11 cellular contexts compared by ENCODE assay signal in genomic region chr1:32392358-32392757, GRCh38. TPM values are rescaled to one million over a fixed set of nuclear protein-coding genes. Genes with fewer than 3 reads are reported as not detected.
A peak's percentile ranks its signal among the peaks of the same experiment; 100 is the strongest.
DNase-seq lines count a peak whose midpoint lies in the region; ATAC-seq, FAIRE-seq and TF ChIP-seq lines count a peak whose summit lies in the region.
"Had no signal": no experiment of that assay in that cellular context is flagged by ENCODE, and none has a peak within 500 bp of the region (broad histone marks: within the 10 kb centered on the region; RNA-seq: fewer than 3 reads in every experiment).

No MANE protein-coding gene starts in this region.

- H2BK120ac ChIP-seq in trophoblast cell (ENCODE audit: insufficient read depth, low read length, poor library complexity), result no peak overlapping the region

- no peak for TF ChIP-seq CTCF in activated CD8-positive, alpha-beta T cell treated with anti-CD3 and anti-CD28 coated beads for 36 hours (IDR thresholded peaks at IDR 0.05)
- TF ChIP-seq CTCF in endothelial cell of umbilical vein (IDR thresholded peaks at IDR 0.05; ENCODE audit: extremely low read depth in 1 of 2, insufficient read depth in 1 of 2, low read depth in 1 of 2, low read length in 2 of 2), result no peak

- H3K18ac ChIP-seq in trophoblast cell (ENCODE audit: low read length), result no peak overlapping the region

- no CpG with 5 or more reads among the region's 3 CpGs for WGBS in trophoblast cell (ENCODE audit: extremely low coverage, insufficient coverage, insufficient read length)

- H3K79me1 ChIP-seq in trophoblast cell (ENCODE audit: low read length), result peaks cover 6% of the 10 kb centered on the region

- DNase-seq in activated CD8-positive, alpha-beta T cell treated with anti-CD3 and anti-CD28 coated beads for 36 hours, result no peak
- no peak for DNase-seq in activated CD8-positive, alpha-beta T cell treated with anti-CD3 and anti-CD28 coated beads, Interleukin-2, amount 10 ng/mL, durations not matched to agents 7 days and 5 days
- DNase-seq in T-cell (no peak), endothelial cell of umbilical vein (ENCODE audit: low read depth, low spot score) (peak; percentile 30), trophoblast cell (no peak), AG20443 (ENCODE audit: low spot score) (no peak)
- DNase-seq: foreskin keratinocyte; stimulated activated CD4-positive, alpha-beta T cell treated with anti-CD3 and anti-CD28 coated beads, Interleukin-2, amount 100 ng/mL, for 24 hours; SW 1271 had no signal

- H3K9me3 ChIP-seq in endothelial cell of umbilical vein (replicated peaks; ENCODE audit: control insufficient read depth, insufficient read depth, low read length), result no peaks in the 10 kb centered on the region
- H3K9me3 ChIP-seq in trophoblast cell (ENCODE audit: insufficient read depth, low read depth, low read length), result peaks cover 3% of the 10 kb centered on the region

- H3K4me2 ChIP-seq in endothelial cell of umbilical vein (ENCODE audit: insufficient read depth, low read length) (no peak overlapping the region), trophoblast cell (ENCODE audit: low read length) (no peak overlapping the region)

- CTCF ChIA-PET in activated CD8-positive, alpha-beta T cell treated with anti-CD3 and anti-CD28 coated beads for 36 hours (lab: Charles Lee), result interaction anchor here (1.3 kb wide), 1 partner anchor 88 kb away, joined by 3 read pairs; no protein-coding TSS in a partner anchor
- CTCF ChIA-PET in activated CD8-positive, alpha-beta T cell treated with anti-CD3 and anti-CD28 coated beads, Interleukin-2, amount 10 ng/mL, durations not matched to agents 7 days and 5 days (lab: Charles Lee), result interaction anchor here (0.8 to 0.9 kb wide), 2 partner anchors 8 to 176 kb away, joined by 3 to 4 read pairs; no protein-coding TSS in a partner anchor
- CTCF ChIA-PET in T-cell (lab: Charles Lee), result interaction anchor here in 1 of 2 donors (0.7 kb wide), 1 partner anchor 176 kb away, joined by 3 read pairs; no protein-coding TSS in a partner anchor
- CTCF ChIA-PET in endothelial cell of umbilical vein (lab: Charles Lee), result interaction anchor here (1.3 to 2.6 kb wide), 2 partner anchors 9 to 177 kb away, joined by 4 to 11 read pairs; no protein-coding TSS in a partner anchor

- BruUV-seq in endothelial cell of umbilical vein (replicated peaks; lab: Mats Ljungman, UMichigan), result no TSS peak

- H3K4me1 ChIP-seq in endothelial cell of umbilical vein (ENCODE audit: control insufficient read depth, extremely low read depth, insufficient read depth, low read length), result peaks cover 15% of the 10 kb centered on the region
- peaks cover 4 to 5% of the 10 kb centered on the region in 2 experiments for H3K4me1 ChIP-seq in trophoblast cell (ENCODE audit: control insufficient read depth in 1 of 2, insufficient read depth in 2 of 2, low read length in 2 of 2)

- no peak overlapping the region for H2AK5ac ChIP-seq in trophoblast cell (ENCODE audit: low read length)

- H3K27ac ChIP-seq in endothelial cell of umbilical vein (ENCODE audit: insufficient read depth, low read depth, low read length) (no peak overlapping the region), trophoblast cell (ENCODE audit: low read depth, low read length) (no peak overlapping the region)
- H3K27ac ChIP-seq: foreskin keratinocyte had no signal

- peak overlapping the region; percentile 22 for H3K4me3 Mint-ChIP-seq in activated CD8-positive, alpha-beta T cell treated with anti-CD3 and anti-CD28 coated beads for 36 hours
- no peak overlapping the region for H3K4me3 Mint-ChIP-seq in activated CD8-positive, alpha-beta T cell treated with anti-CD3 and anti-CD28 coated beads, Interleukin-2, amount 10 ng/mL, durations not matched to agents 7 days and 5 days
- H3K4me3 Mint-ChIP-seq in T-cell, result peak overlapping the region; percentile 92 to 99 (median 98)

- no peak overlapping the region for H3K9ac ChIP-seq in endothelial cell of umbilical vein (replicated peaks; ENCODE audit: extremely low read depth, insufficient read depth, low read length)
- no peak overlapping the region for H3K9ac ChIP-seq in trophoblast cell (ENCODE audit: low read length)

- H3K27ac Mint-ChIP-seq in activated CD8-positive, alpha-beta T cell treated with anti-CD3 and anti-CD28 coated beads for 36 hours, result peak overlapping the region; percentile 33
- H3K27ac Mint-ChIP-seq in activated CD8-positive, alpha-beta T cell treated with anti-CD3 and anti-CD28 coated beads, Interleukin-2, amount 10 ng/mL, durations not matched to agents 7 days and 5 days, result no peak overlapping the region
- no peak overlapping the region for H3K27ac Mint-ChIP-seq in T-cell

- H4K91ac ChIP-seq in trophoblast cell (ENCODE audit: low read depth, low read length), result no peak overlapping the region

- POLR2A ChIA-PET in activated CD8-positive, alpha-beta T cell treated with anti-CD3 and anti-CD28 coated beads for 36 hours (lab: Charles Lee), result interaction anchor here (0.6 to 1.3 kb wide), 3 partner anchors 20 to 318 kb away, joined by 3 to 4 read pairs (median 3); partner anchors contain the start of gene HDAC1
- POLR2A ChIA-PET in activated CD8-positive, alpha-beta T cell treated with anti-CD3 and anti-CD28 coated beads, Interleukin-2, amount 10 ng/mL, durations not matched to agents 7 days and 5 days (lab: Charles Lee), result no interaction called here
- POLR2A ChIA-PET in T-cell (lab: Charles Lee), result interaction anchor here in 1 of 2 donors (0.6 kb wide), 1 partner anchor 1638 kb away, joined by 3 read pairs; no protein-coding TSS in a partner anchor
- POLR2A ChIA-PET in endothelial cell of umbilical vein (lab: Charles Lee), result no interaction called here

- H4K8ac ChIP-seq in trophoblast cell (ENCODE audit: low read depth, low read length), result no peak overlapping the region

- H2BK5ac ChIP-seq in trophoblast cell (ENCODE audit: low read depth, low read length, poor library complexity), result no peak overlapping the region

- H3K27me3 Mint-ChIP-seq in activated CD8-positive, alpha-beta T cell treated with anti-CD3 and anti-CD28 coated beads for 36 hours, result no peaks in the 10 kb centered on the region
- H3K27me3 Mint-ChIP-seq in activated CD8-positive, alpha-beta T cell treated with anti-CD3 and anti-CD28 coated beads, Interleukin-2, amount 10 ng/mL, durations not matched to agents 7 days and 5 days (ENCODE audit: low read depth), result peaks cover 4% of the 10 kb centered on the region
- H3K27me3 Mint-ChIP-seq in T-cell, result no peaks in the 10 kb centered on the region

- H4K20me1 ChIP-seq in endothelial cell of umbilical vein (replicated peaks; ENCODE audit: control insufficient read depth, extremely low read depth, insufficient read depth, low read length), result no peaks in the 10 kb centered on the region

- TF ChIP-seq POLR2A in endothelial cell of umbilical vein (IDR thresholded peaks at IDR 0.05; ENCODE audit: low read depth, low read length), result no peak

- ATAC-seq in activated CD8-positive, alpha-beta T cell treated with anti-CD3 and anti-CD28 coated beads for 36 hours, result no peak
- no peak for ATAC-seq in activated CD8-positive, alpha-beta T cell treated with anti-CD3 and anti-CD28 coated beads, Interleukin-2, amount 10 ng/mL, durations not matched to agents 7 days and 5 days
- ATAC-seq in T-cell (replicated peaks in 1 of 4) (no peak), GM18520 (IDR thresholded peaks at IDR 0.05; ENCODE audit: unreplicated experiment) (no peak), HG02852 (IDR thresholded peaks at IDR 0.05; ENCODE audit: unreplicated experiment) (no peak)
- ATAC-seq: foreskin keratinocyte had no signal

- no peak overlapping the region for H2BK12ac ChIP-seq in trophoblast cell (ENCODE audit: low read length)

- H3K23ac ChIP-seq in trophoblast cell (ENCODE audit: low read length), result no peak overlapping the region

- H2AFZ ChIP-seq in endothelial cell of umbilical vein (ENCODE audit: low read depth, low read length) (no peak overlapping the region), trophoblast cell (ENCODE audit: insufficient read depth, low read length, poor library complexity) (no peak overlapping the region)

- dilution Hi-C loops in endothelial cell of umbilical vein (cut with MboI; ENCODE audit: extremely low pct_ligation_motif_present, low sequenced_read_pairs), result no loop called here

- peaks cover 6 to 18% of the 10 kb centered on the region in 2 experiments for H3K36me3 ChIP-seq in endothelial cell of umbilical vein (ENCODE audit: control insufficient read depth in 2 of 2, extremely low read depth in 1 of 2, insufficient read depth in 2 of 2, low read length in 2 of 2)
- peaks cover 12 to 28% of the 10 kb centered on the region in 2 experiments for H3K36me3 ChIP-seq in trophoblast cell (ENCODE audit: control insufficient read depth in 1 of 2, insufficient read depth in 2 of 2, low read length in 2 of 2)

- H3K27me3 ChIP-seq in endothelial cell of umbilical vein (ENCODE audit: control insufficient read depth in 2 of 2, insufficient read depth in 2 of 2, low read length in 2 of 2) (no peaks in the 10 kb centered on the region), trophoblast cell (ENCODE audit: insufficient read depth, low read length) (no peaks in the 10 kb centered on the region)
- H3K27me3 ChIP-seq: foreskin keratinocyte had no signal

- intact Hi-C loops in activated CD8-positive, alpha-beta T cell treated with anti-CD3 and anti-CD28 coated beads for 36 hours (cut with micrococcal nuclease), result no loop called here
- intact Hi-C loops in endothelial cell of umbilical vein (cut with micrococcal nuclease), result loop anchor here (5.0 kb wide), 1 partner anchor 285 kb away; the partner anchor contains the start of gene KPNA6

- H3K9me3 Mint-ChIP-seq in activated CD8-positive, alpha-beta T cell treated with anti-CD3 and anti-CD28 coated beads for 36 hours, result no peaks in the 10 kb centered on the region
- H3K9me3 Mint-ChIP-seq in activated CD8-positive, alpha-beta T cell treated with anti-CD3 and anti-CD28 coated beads, Interleukin-2, amount 10 ng/mL, durations not matched to agents 7 days and 5 days (ENCODE audit: insufficient read depth), result no peaks in the 10 kb centered on the region
- H3K9me3 Mint-ChIP-seq in T-cell, result no peaks in the 10 kb centered on the region

- H3K36me3 Mint-ChIP-seq in activated CD8-positive, alpha-beta T cell treated with anti-CD3 and anti-CD28 coated beads for 36 hours (ENCODE audit: low read depth), result peaks cover 2% of the 10 kb centered on the region
- H3K36me3 Mint-ChIP-seq in activated CD8-positive, alpha-beta T cell treated with anti-CD3 and anti-CD28 coated beads, Interleukin-2, amount 10 ng/mL, durations not matched to agents 7 days and 5 days (ENCODE audit: low read depth), result peaks cover 2% of the 10 kb centered on the region
- peaks cover 3% of the 10 kb centered on the region for H3K36me3 Mint-ChIP-seq in T-cell

- peaks cover 22% of the 10 kb centered on the region for H3K4me1 Mint-ChIP-seq in activated CD8-positive, alpha-beta T cell treated with anti-CD3 and anti-CD28 coated beads for 36 hours (ENCODE audit: low read depth)
- H3K4me1 Mint-ChIP-seq in activated CD8-positive, alpha-beta T cell treated with anti-CD3 and anti-CD28 coated beads, Interleukin-2, amount 10 ng/mL, durations not matched to agents 7 days and 5 days (ENCODE audit: low read depth), result peaks cover 25% of the 10 kb centered on the region
- H3K4me1 Mint-ChIP-seq in T-cell, result peaks cover 29 to 38% (median 34%) of the 10 kb centered on the region in 3 donors

- no peak overlapping the region for H3K14ac ChIP-seq in trophoblast cell (ENCODE audit: low read length)

- no peaks in the 10 kb centered on the region for H3K9me1 ChIP-seq in endothelial cell of umbilical vein (replicated peaks; ENCODE audit: control insufficient read depth, extremely low read depth, insufficient read depth, low read length)

- H3K4me3 ChIP-seq in endothelial cell of umbilical vein (replicated peaks in 1 of 3; ENCODE audit: insufficient read depth in 1 of 3, low read depth in 1 of 3, low read length in 3 of 3) (no peak overlapping the region), trophoblast cell (ENCODE audit: low read depth, low read length) (no peak overlapping the region)

- FAIRE-seq in endothelial cell of umbilical vein (lab: Jason Lieb, UNC), result no peak

- peak overlapping the region; percentile 54 for H3K4ac ChIP-seq in trophoblast cell (ENCODE audit: low read depth, low read length)

- no peak overlapping the region for H4K12ac ChIP-seq in trophoblast cell (ENCODE audit: low read depth, low read length)

- H3K79me2 ChIP-seq in endothelial cell of umbilical vein (ENCODE audit: control insufficient read depth, insufficient read depth, low read length) (peaks cover 13% of the 10 kb centered on the region), trophoblast cell (ENCODE audit: control insufficient read depth, insufficient read depth, low read length, poor library complexity) (peaks cover 5% of the 10 kb centered on the region)

RNA-seq across cellular contexts. Expression of gene BSDC1, which starts 1.9 kb away (rescaled TPM):
- total RNA-seq in activated CD8-positive, alpha-beta T cell treated with anti-CD3 and anti-CD28 coated beads for 36 hours, result 10 to 100 TPM; 30.6 to 33.3 TPM
- 10 to 100 TPM; 37.3 to 38.5 TPM for total RNA-seq in activated CD8-positive, alpha-beta T cell treated with anti-CD3 and anti-CD28 coated beads, Interleukin-2, amount 10 ng/mL, durations not matched to agents 7 days and 5 days
- total RNA-seq in T-cell (100 to 1,000 TPM in 3 of 5 donors, 10 to 100 TPM in 2; 93.4 to 190 (median 105) TPM), endothelial cell of umbilical vein (64.6 and 64.8 TPM in 2 replicates)
- 40.7 and 44.3 TPM in 2 replicates for polyA plus RNA-seq in endothelial cell of umbilical vein
- 48.2 and 51.9 TPM in 2 replicates for polyA plus RNA-seq in endothelial cell of umbilical vein (2011; cell fraction: cytosol; rRNA removed)
- polyA plus RNA-seq in endothelial cell of umbilical vein (2011; cell fraction: nucleus; rRNA removed), result 114 and 117 TPM in 2 replicates
- polyA plus RNA-seq in endothelial cell of umbilical vein (2012), result 44.0 and 48.2 TPM in 2 replicates
- polyA minus RNA-seq in endothelial cell of umbilical vein, result 59.4 and 69.0 TPM in 2 replicates
- polyA minus RNA-seq in endothelial cell of umbilical vein (2011; cell fraction: cytosol; rRNA and poly(A)+ RNA removed), result 18.6 TPM
- 60.1 and 72.5 TPM in 2 replicates for polyA minus RNA-seq in endothelial cell of umbilical vein (2011; cell fraction: nucleus; rRNA and poly(A)+ RNA removed)
- polyA plus RNA-seq in trophoblast cell (2013), result 41.3 and 43.8 TPM in 2 replicates

RNA-seq across cellular contexts. Expression of gene TSSK3, which starts 30.0 kb away (rescaled TPM):
- total RNA-seq in activated CD8-positive, alpha-beta T cell treated with anti-CD3 and anti-CD28 coated beads for 36 hours, result under 1 TPM; 0.85 to 0.90 TPM
- total RNA-seq in activated CD8-positive, alpha-beta T cell treated with anti-CD3 and anti-CD28 coated beads, Interleukin-2, amount 10 ng/mL, durations not matched to agents 7 days and 5 days, result under 1 TPM in 1 of 2 experiments, not detected in 1; 0.21 TPM
- total RNA-seq in T-cell (1 to 10 TPM in 3 of 5 donors, under 1 TPM in 1, not detected in 1; 0.65 to 4.3 (median 2.3) TPM), endothelial cell of umbilical vein (0.42 and 1.1 TPM in 2 replicates)
- 0.48 and 0.65 TPM in 2 replicates for polyA plus RNA-seq in endothelial cell of umbilical vein
- 0.13 and 0.18 TPM in 2 replicates for polyA plus RNA-seq in endothelial cell of umbilical vein (2011; cell fraction: cytosol; rRNA removed)
- 1.1 and 7.1 TPM in 2 replicates for polyA plus RNA-seq in endothelial cell of umbilical vein (2011; cell fraction: nucleus; rRNA removed)
- polyA plus RNA-seq in endothelial cell of umbilical vein (2012), result 0.34 and 0.82 TPM in 2 replicates
- 0.62 and 0.90 TPM in 2 replicates for polyA minus RNA-seq in endothelial cell of umbilical vein
- polyA minus RNA-seq in endothelial cell of umbilical vein (2011; cell fraction: cytosol; rRNA and poly(A)+ RNA removed), result not detected
- polyA minus RNA-seq in endothelial cell of umbilical vein (2011; cell fraction: nucleus; rRNA and poly(A)+ RNA removed), result 1.4 TPM in 1 of 2 replicates, not detected in the other
- 0.61 and 0.67 TPM in 2 replicates for polyA plus RNA-seq in trophoblast cell (2013)
- total RNA-seq: foreskin keratinocyte had no signal
- polyA plus RNA-seq: foreskin keratinocyte had no signal

RNA-seq across cellular contexts. Expression of gene FAM229A, which starts 30.1 kb away (rescaled TPM):
- 1 to 10 TPM; 4.6 to 5.5 TPM for total RNA-seq in activated CD8-positive, alpha-beta T cell treated with anti-CD3 and anti-CD28 coated beads for 36 hours
- 1 to 10 TPM; 2.6 to 3.2 TPM for total RNA-seq in activated CD8-positive, alpha-beta T cell treated with anti-CD3 and anti-CD28 coated beads, Interleukin-2, amount 10 ng/mL, durations not matched to agents 7 days and 5 days
- total RNA-seq in T-cell (10 to 100 TPM; 27.0 to 43.0 (median 32.0) TPM), endothelial cell of umbilical vein (8.6 and 11.6 TPM in 2 replicates)
- polyA plus RNA-seq in endothelial cell of umbilical vein, result 8.9 and 9.9 TPM in 2 replicates
- polyA plus RNA-seq in endothelial cell of umbilical vein (2011; cell fraction: cytosol; rRNA removed), result 0.68 and 2.0 TPM in 2 replicates
- polyA plus RNA-seq in endothelial cell of umbilical vein (2011; cell fraction: nucleus; rRNA removed), result 43.3 and 43.7 TPM in 2 replicates
- polyA plus RNA-seq in endothelial cell of umbilical vein (2012), result 1.9 and 2.4 TPM in 2 replicates
- polyA minus RNA-seq in endothelial cell of umbilical vein, result 6.3 and 7.2 TPM in 2 replicates
- polyA minus RNA-seq in endothelial cell of umbilical vein (2011; cell fraction: cytosol; rRNA and poly(A)+ RNA removed), result 0.61 TPM
- 11.2 and 15.7 TPM in 2 replicates for polyA minus RNA-seq in endothelial cell of umbilical vein (2011; cell fraction: nucleus; rRNA and poly(A)+ RNA removed)
- polyA plus RNA-seq in trophoblast cell (2013), result 5.0 and 5.5 TPM in 2 replicates

RNA-seq across cellular contexts. Expression of gene MARCKSL1, which starts 56.3 kb away (rescaled TPM):
- total RNA-seq in activated CD8-positive, alpha-beta T cell treated with anti-CD3 and anti-CD28 coated beads for 36 hours, result 10 to 100 TPM; 31.2 to 33.5 TPM
- 10 to 100 TPM; 23.1 to 26.1 TPM for total RNA-seq in activated CD8-positive, alpha-beta T cell treated with anti-CD3 and anti-CD28 coated beads, Interleukin-2, amount 10 ng/mL, durations not matched to agents 7 days and 5 days
- total RNA-seq in T-cell, result 10 to 100 TPM; 28.1 to 46.5 (median 41.4) TPM
- 249 and 265 TPM in 2 replicates for total RNA-seq in endothelial cell of umbilical vein
- 311 and 318 TPM in 2 replicates for polyA plus RNA-seq in endothelial cell of umbilical vein
- polyA plus RNA-seq in endothelial cell of umbilical vein (2011; cell fraction: cytosol; rRNA removed), result 353 TPM in 2 replicates
- 91.3 and 92.6 TPM in 2 replicates for polyA plus RNA-seq in endothelial cell of umbilical vein (2011; cell fraction: nucleus; rRNA removed)
- polyA plus RNA-seq in endothelial cell of umbilical vein (2012), result 195 and 202 TPM in 2 replicates
- polyA minus RNA-seq in endothelial cell of umbilical vein, result 199 and 217 TPM in 2 replicates
- 14.1 TPM for polyA minus RNA-seq in endothelial cell of umbilical vein (2011; cell fraction: cytosol; rRNA and poly(A)+ RNA removed)
- 43.4 and 45.0 TPM in 2 replicates for polyA minus RNA-seq in endothelial cell of umbilical vein (2011; cell fraction: nucleus; rRNA and poly(A)+ RNA removed)
- polyA plus RNA-seq in trophoblast cell (2013), result 437 and 455 TPM in 2 replicates
